8 cellular contexts compared by ENCODE assay signal in the genomic region with DNA sequence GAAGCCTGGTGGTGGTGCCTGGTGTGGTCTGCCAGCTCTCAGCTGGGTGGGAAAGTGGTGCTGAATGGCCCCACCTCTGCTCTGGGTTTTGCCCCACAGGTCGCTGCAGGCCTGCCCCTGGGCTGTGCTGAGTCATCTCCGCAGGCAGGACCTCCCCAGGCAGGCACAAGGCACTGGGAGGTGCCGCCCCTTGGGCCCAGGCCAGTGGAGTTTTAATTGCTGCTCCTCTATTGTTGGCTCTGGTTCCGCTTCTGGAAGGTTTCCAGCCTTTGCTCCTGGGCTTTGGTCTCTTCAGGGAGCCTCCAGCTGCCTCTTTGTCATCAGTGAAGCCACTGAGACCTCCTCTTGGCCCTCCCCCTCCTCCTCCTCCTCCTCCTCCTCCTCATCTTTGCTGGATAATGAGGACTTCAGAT.
DNase-seq lines count a peak whose midpoint lies in the region; ATAC-seq and TF ChIP-seq lines count a peak whose summit lies in the region.

No MANE protein-coding gene starts in this region.

- ATAC-seq in GM18909 (IDR thresholded peaks at IDR 0.05; ENCODE audit: poor library complexity, unreplicated experiment), result peak; percentile 69
- ATAC-seq in WTC11, result peak; percentile 76
- ATAC-seq in HG02642 (IDR thresholded peaks at IDR 0.05; ENCODE audit: poor library complexity, unreplicated experiment), result no peak

- H3K9me3 Mint-ChIP-seq in WTC11, result peaks cover 37% of the 10 kb centered on the region
- H3K9me3 Mint-ChIP-seq in activated CD4-positive, alpha-beta T cell treated with anti-CD3 and anti-CD28 coated beads, Interleukin-2, amount 10 ng/mL, durations not matched to agents 24 days and 14 days, result peaks cover 5% of the 10 kb centered on the region

- peaks cover 33% of the 10 kb centered on the region for H3K4me1 Mint-ChIP-seq in WTC11
- no peaks in the 10 kb centered on the region for H3K4me1 Mint-ChIP-seq in activated CD4-positive, alpha-beta T cell treated with anti-CD3 and anti-CD28 coated beads, Interleukin-2, amount 10 ng/mL, durations not matched to agents 24 days and 14 days

- peaks cover 37% of the 10 kb centered on the region for H3K36me3 Mint-ChIP-seq in WTC11
- H3K36me3 Mint-ChIP-seq in activated CD4-positive, alpha-beta T cell treated with anti-CD3 and anti-CD28 coated beads, Interleukin-2, amount 10 ng/mL, durations not matched to agents 24 days and 14 days (ENCODE audit: low read depth), result no peaks in the 10 kb centered on the region

- CTCF ChIA-PET in WTC11 (lab: Charles Lee), result no interaction called here

- intact Hi-C loops in activated CD4-positive, alpha-beta T cell treated with anti-CD3 and anti-CD28 coated beads, Interleukin-2, amount 10 ng/mL, durations not matched to agents 24 days and 14 days (cut with micrococcal nuclease), result no loop called here

- no peak for TF ChIP-seq CTCF in WTC11 (IDR thresholded peaks at IDR 0.05)

- H3K27ac Mint-ChIP-seq in WTC11, result no peak overlapping the region
- H3K27ac Mint-ChIP-seq in activated CD4-positive, alpha-beta T cell treated with anti-CD3 and anti-CD28 coated beads, Interleukin-2, amount 10 ng/mL, durations not matched to agents 24 days and 14 days, result no peak overlapping the region

- H3K4me3 Mint-ChIP-seq in WTC11, result no peak overlapping the region
- H3K4me3 Mint-ChIP-seq in activated CD4-positive, alpha-beta T cell treated with anti-CD3 and anti-CD28 coated beads, Interleukin-2, amount 10 ng/mL, durations not matched to agents 24 days and 14 days, result no peak overlapping the region

- DNase-seq in NCI-H1092 (lab: John Stamatoyannopoulos, UW) (peak; percentile 79), WTC11 (ENCODE audit: low spot score) (no peak), kidney tubule cell (ENCODE audit: low spot score) (peak; percentile 95), cerebellum (ENCODE audit: low spot score) (no peak), NAMALWA (ENCODE audit: low spot score) (no peak)
- no peak for DNase-seq in activated CD4-positive, alpha-beta T cell treated with anti-CD3 and anti-CD28 coated beads, Interleukin-2, amount 10 ng/mL, durations not matched to agents 24 days and 14 days

- POLR2A ChIA-PET in WTC11 (lab: Charles Lee), result no interaction called here

- peaks cover 60% of the 10 kb centered on the region for H3K27me3 Mint-ChIP-seq in WTC11 (ENCODE audit: low read depth)
- no peaks in the 10 kb centered on the region for H3K27me3 Mint-ChIP-seq in activated CD4-positive, alpha-beta T cell treated with anti-CD3 and anti-CD28 coated beads, Interleukin-2, amount 10 ng/mL, durations not matched to agents 24 days and 14 days

TF ChIP-seq in WTC11, 78 proteins besides CTCF, POLR2A, EP300 and RAD21:
- no peak for TF ChIP-seq SOX15 (CRISPR knock-in tag; IDR thresholded peaks at IDR 0.05)
- TF ChIP-seq NFE2L1 (CRISPR knock-in tag; IDR thresholded peaks at IDR 0.05), result peak; percentile 81
TF ChIP-seq in WTC11: peak in this region for 1.

Comparison
In these comparisons a context has a peak if more than half of its experiments do, and no peak if none do; other contexts are left out.
1. DNase-seq: peak in NCI-H1092 (single experiment) and kidney tubule cell (single experiment); none in WTC11 (single experiment), cerebellum (single experiment), NAMALWA (single experiment) and activated CD4-positive, alpha-beta T cell treated with anti-CD3 and anti-CD28 coated beads, Interleukin-2, amount 10 ng/mL, durations not matched to agents 24 days and 14 days (single experiment).